8 cellular contexts compared by ENCODE assay signal in genomic region chr16:29791845-29792797, GRCh38. TPM values are rescaled to one million over a fixed set of nuclear protein-coding genes. Genes with fewer than 3 reads are reported as not detected.
A peak's percentile ranks its signal among the peaks of the same experiment; 100 is the strongest.
DNase-seq lines count a peak whose midpoint lies in the region; ATAC-seq and TF ChIP-seq lines count a peak whose summit lies in the region.
"Had no signal": no experiment of that assay in that cellular context is flagged by ENCODE, and none has a peak within 500 bp of the region (broad histone marks: within the 10 kb centered on the region; RNA-seq: fewer than 3 reads in every experiment).

No MANE protein-coding gene starts in this region.

- peak overlapping the region; percentile 95 for H3K27ac Mint-ChIP-seq in stimulated activated naive CD8-positive, alpha-beta T cell treated with anti-CD3 and anti-CD28 coated beads, Interleukin-15, Interleukin-2, amounts not matched to agents 100 ng/mL and 50 ng/mL, for 24 hours

- H3K36me3 Mint-ChIP-seq in stimulated activated naive CD8-positive, alpha-beta T cell treated with anti-CD3 and anti-CD28 coated beads, Interleukin-15, Interleukin-2, amounts not matched to agents 100 ng/mL and 50 ng/mL, for 24 hours (ENCODE audit: low read depth), result peaks cover 44% of the 10 kb centered on the region

- ATAC-seq in stimulated activated naive CD8-positive, alpha-beta T cell treated with anti-CD3 and anti-CD28 coated beads, Interleukin-15, Interleukin-2, amounts not matched to agents 100 U/mL and 50 U/mL, for 24 hours, result no peak
- no peak for ATAC-seq in GM21619 (IDR thresholded peaks at IDR 0.05; ENCODE audit: unreplicated experiment)
- ATAC-seq: left cardiac atrium had no signal

- no peaks in the 10 kb centered on the region for H3K9me3 Mint-ChIP-seq in stimulated activated naive CD8-positive, alpha-beta T cell treated with anti-CD3 and anti-CD28 coated beads, Interleukin-15, Interleukin-2, amounts not matched to agents 100 ng/mL and 50 ng/mL, for 24 hours

- H3K27me3 ChIP-seq in fibroblast of lung (ENCODE audit: control insufficient read depth, insufficient read depth, low read length), result no peaks in the 10 kb centered on the region
- no peaks in the 10 kb centered on the region for H3K27me3 ChIP-seq in right atrium auricular region

- H3K36me3 ChIP-seq in fibroblast of lung (ENCODE audit: control insufficient read depth, insufficient read depth, low read length) (no peaks in the 10 kb centered on the region), right atrium auricular region (peaks cover 4% of the 10 kb centered on the region)

- peaks cover 55% of the 10 kb centered on the region for H3K79me2 ChIP-seq in fibroblast of lung (ENCODE audit: control insufficient read depth, insufficient read depth, low read length)

- H3K9me3 ChIP-seq in fibroblast of lung (ENCODE audit: control insufficient read depth, insufficient read depth, low read depth, low read length) (no peaks in the 10 kb centered on the region), right atrium auricular region (no peaks in the 10 kb centered on the region)
- H3K9me3 ChIP-seq: thoracic aorta had no signal

- peaks cover 41% of the 10 kb centered on the region for H3K4me1 Mint-ChIP-seq in stimulated activated naive CD8-positive, alpha-beta T cell treated with anti-CD3 and anti-CD28 coated beads, Interleukin-15, Interleukin-2, amounts not matched to agents 100 ng/mL and 50 ng/mL, for 24 hours (ENCODE audit: low read depth)

- no peaks in the 10 kb centered on the region for H4K20me1 ChIP-seq in fibroblast of lung (ENCODE audit: control insufficient read depth, extremely low read depth, insufficient read depth, low read length)

- H3K4me2 ChIP-seq in fibroblast of lung (ENCODE audit: extremely low read depth, insufficient read depth, low read length), result peak overlapping the region; percentile 95

- DNase-seq in stimulated activated naive CD8-positive, alpha-beta T cell treated with anti-CD3 and anti-CD28 coated beads, Interleukin-15, Interleukin-2, amounts not matched to agents 100 U/mL and 50 U/mL, for 24 hours, result no peak
- no peak for DNase-seq in fibroblast of lung (ENCODE audit: low read depth in 2 of 2)
- no peak for DNase-seq in dedifferentiated amniotic fluid mesenchymal stem cell (ENCODE audit: extremely low spot score)
- DNase-seq in right atrium auricular region (ENCODE audit: low spot score), result no peak
- DNase-seq: left cardiac atrium had no signal

- TF ChIP-seq CTCF in fibroblast of lung (conservative IDR thresholded peaks at IDR 0.05 in 1 of 2, IDR thresholded peaks at IDR 0.05 in 1 of 2; ENCODE audit: low read depth in 1 of 2, low read length in 2 of 2), result no peak
- no peak for TF ChIP-seq CTCF in right atrium auricular region (IDR thresholded peaks at IDR 0.05)

- H3K4me1 ChIP-seq in fibroblast of lung (ENCODE audit: control insufficient read depth, extremely low read depth, insufficient read depth, low read length), result no peaks in the 10 kb centered on the region
- peaks cover 0 to 17% of the 10 kb centered on the region in 2 donors for H3K4me1 ChIP-seq in right atrium auricular region

- H3K4me3 ChIP-seq in fibroblast of lung (replicated peaks in 1 of 4; ENCODE audit: control extremely low read depth in 1 of 4, insufficient read depth in 1 of 4, low read depth in 3 of 4, low read length in 4 of 4), result peak overlapping the region; percentile 56 to 92 (median 86)
- H3K4me3 ChIP-seq in right atrium auricular region, result peak overlapping the region in 1 of 2 donors; percentile 92

- no peak overlapping the region for H3K9ac ChIP-seq in fibroblast of lung (ENCODE audit: insufficient read depth, low read length)

- peak overlapping the region; percentile 98 for H3K4me3 Mint-ChIP-seq in stimulated activated naive CD8-positive, alpha-beta T cell treated with anti-CD3 and anti-CD28 coated beads, Interleukin-15, Interleukin-2, amounts not matched to agents 100 ng/mL and 50 ng/mL, for 24 hours

- no peaks in the 10 kb centered on the region for H3K27me3 Mint-ChIP-seq in stimulated activated naive CD8-positive, alpha-beta T cell treated with anti-CD3 and anti-CD28 coated beads, Interleukin-15, Interleukin-2, amounts not matched to agents 100 ng/mL and 50 ng/mL, for 24 hours

- H3K27ac ChIP-seq in fibroblast of lung (ENCODE audit: insufficient read depth, low read length) (peak overlapping the region; percentile 60), right atrium auricular region (no peak overlapping the region)
- H3K27ac ChIP-seq: thoracic aorta had no signal

- no peak overlapping the region for H2AFZ ChIP-seq in fibroblast of lung (ENCODE audit: low read length)

RNA-seq across cellular contexts. Expression of gene KIF22, which starts 1.6 kb away (rescaled TPM):
- total RNA-seq in fibroblast of lung (4.4 and 17.7 TPM in 2 replicates), right atrium auricular region (10 to 100 TPM; 10.1 to 17.1 TPM)
- 12.3 and 43.3 TPM in 2 replicates for polyA plus RNA-seq in fibroblast of lung
- polyA plus RNA-seq in fibroblast of lung (2012), result 15.3 and 41.2 TPM in 2 replicates
- 24.0 and 72.1 TPM in 2 replicates for polyA minus RNA-seq in fibroblast of lung (ENCODE audit: low replicate concordance)

RNA-seq across cellular contexts. Expression of gene ZG16, which starts 14.1 kb away (rescaled TPM):
- total RNA-seq in fibroblast of lung (not detected in 2 replicates), right atrium auricular region (not detected)
- polyA plus RNA-seq in fibroblast of lung, result not detected in 2 replicates
- polyA plus RNA-seq in fibroblast of lung (2012), result not detected in 2 replicates
- polyA minus RNA-seq in fibroblast of lung (ENCODE audit: low replicate concordance), result not detected in 2 replicates
- total RNA-seq: left cardiac atrium, thoracic aorta had no signal

RNA-seq across cellular contexts. Expression of gene MAZ, which starts 14.2 kb away (rescaled TPM):
- total RNA-seq in fibroblast of lung (131 and 136 TPM in 2 replicates), right atrium auricular region (10 to 100 TPM; 33.0 to 86.6 TPM)
- polyA plus RNA-seq in fibroblast of lung, result 68.1 and 96.6 TPM in 2 replicates
- polyA plus RNA-seq in fibroblast of lung (2012), result 153 and 184 TPM in 2 replicates
- polyA minus RNA-seq in fibroblast of lung (ENCODE audit: low replicate concordance), result 269 and 515 TPM in 2 replicates

RNA-seq across cellular contexts. Expression of gene PRRT2, which starts 19.9 kb away (rescaled TPM):
- total RNA-seq in fibroblast of lung (2.1 TPM in 2 replicates), right atrium auricular region (under 1 TPM; 0.51 to 0.52 TPM)
- polyA plus RNA-seq in fibroblast of lung, result 1.3 and 2.9 TPM in 2 replicates
- 1.9 and 3.1 TPM in 2 replicates for polyA plus RNA-seq in fibroblast of lung (2012)
- polyA minus RNA-seq in fibroblast of lung (ENCODE audit: low replicate concordance), result 5.5 and 5.9 TPM in 2 replicates

RNA-seq across cellular contexts. Expression of gene PAGR1, which starts 23.8 kb away (rescaled TPM):
- 10.7 and 12.1 TPM in 2 replicates for total RNA-seq in fibroblast of lung
- polyA plus RNA-seq in fibroblast of lung, result 10.0 and 16.2 TPM in 2 replicates
- polyA plus RNA-seq in fibroblast of lung (2012), result 12.3 and 19.5 TPM in 2 replicates
- 1.2 and 1.7 TPM in 2 replicates for polyA minus RNA-seq in fibroblast of lung (ENCODE audit: low replicate concordance)
- total RNA-seq in right atrium auricular region, result 10 to 100 TPM; 23.5 to 27.3 TPM
